In genomic region chr3:66997560-66998074, GRCh38 we compare ENCODE assay signal across 8 cellular contexts. TPM values are rescaled to one million over a fixed set of nuclear protein-coding genes. Genes with fewer than 3 reads are reported as not detected.
DNase-seq lines count a peak whose midpoint lies in the region; ATAC-seq and TF ChIP-seq lines count a peak whose summit lies in the region.

No MANE protein-coding gene starts in this region.

- H3K4me3 ChIP-seq in SJSA1, result peak overlapping the region; percentile 66
- H3K4me3 ChIP-seq in fibroblast of lung (replicated peaks in 1 of 4; ENCODE audit: control extremely low read depth in 1 of 4, insufficient read depth in 1 of 4, low read depth in 3 of 4, low read length in 4 of 4), result peak overlapping the region; percentile 28 to 66 (median 50)

- no peak for TF ChIP-seq CTCF in fibroblast of lung (conservative IDR thresholded peaks at IDR 0.05 in 1 of 2, IDR thresholded peaks at IDR 0.05 in 1 of 2; ENCODE audit: low read depth in 1 of 2, low read length in 2 of 2)

- H3K27me3 ChIP-seq in SJSA1 (replicated peaks), result no peaks in the 10 kb centered on the region
- no peaks in the 10 kb centered on the region for H3K27me3 ChIP-seq in fibroblast of lung (ENCODE audit: control insufficient read depth, insufficient read depth, low read length)

- H3K36me3 ChIP-seq in SJSA1, result no peaks in the 10 kb centered on the region
- no peaks in the 10 kb centered on the region for H3K36me3 ChIP-seq in fibroblast of lung (ENCODE audit: control insufficient read depth, insufficient read depth, low read length)

- H3K9me3 ChIP-seq in SJSA1 (replicated peaks), result no peaks in the 10 kb centered on the region
- H3K9me3 ChIP-seq in fibroblast of lung (ENCODE audit: control insufficient read depth, insufficient read depth, low read depth, low read length), result no peaks in the 10 kb centered on the region

- H3K9ac ChIP-seq in fibroblast of lung (ENCODE audit: insufficient read depth, low read length), result peak overlapping the region; percentile 51

- H3K79me2 ChIP-seq in fibroblast of lung (ENCODE audit: control insufficient read depth, insufficient read depth, low read length), result peaks cover 6% of the 10 kb centered on the region

- no peak overlapping the region for H3K27ac ChIP-seq in SJSA1
- peak overlapping the region; percentile 78 for H3K27ac ChIP-seq in fibroblast of lung (ENCODE audit: insufficient read depth, low read length)

- peaks cover 10% of the 10 kb centered on the region for H3K4me1 ChIP-seq in SJSA1 (replicated peaks)
- H3K4me1 ChIP-seq in fibroblast of lung (ENCODE audit: control insufficient read depth, extremely low read depth, insufficient read depth, low read length), result peaks cover 3% of the 10 kb centered on the region

- H2AFZ ChIP-seq in fibroblast of lung (ENCODE audit: low read length), result peak overlapping the region; percentile 87

- H4K20me1 ChIP-seq in fibroblast of lung (ENCODE audit: control insufficient read depth, extremely low read depth, insufficient read depth, low read length), result no peaks in the 10 kb centered on the region

- ATAC-seq in GM18870 (IDR thresholded peaks at IDR 0.05; ENCODE audit: unreplicated experiment), result no peak

- H3K4me2 ChIP-seq in fibroblast of lung (ENCODE audit: extremely low read depth, insufficient read depth, low read length), result peak overlapping the region; percentile 86

- DNase-seq in DMS53 (lab: John Stamatoyannopoulos, UW) (peak; percentile 19), DMS53 treated with DMSO at 0.1 percent for 48 hours (lab: John Stamatoyannopoulos, UW; ENCODE audit: unreplicated experiment) (no peak), SJSA1 (ENCODE audit: low read depth in 1 of 2, low spot score in 2 of 2) (no peak), fibroblast of lung (ENCODE audit: low read depth in 2 of 2) (peak in 1 of 2 donors; percentile 70), renal cortical epithelial cell (ENCODE audit: low read depth) (peak; percentile 13), SW480 (ENCODE audit: low spot score) (no peak), SW 1271 (lab: John Stamatoyannopoulos, UW) (no peak)

RNA-seq across cellular contexts. Expression of gene KBTBD8, which starts 0.5 kb away (rescaled TPM):
- 1.5 and 3.9 TPM in 2 replicates for total RNA-seq in SJSA1 (2014; rRNA removed; shearing (Covaris generic))
- 1.0 and 2.3 TPM in 2 replicates for total RNA-seq in fibroblast of lung
- polyA plus RNA-seq in fibroblast of lung, result 1.1 and 4.2 TPM in 2 replicates
- 1.5 and 2.7 TPM in 2 replicates for polyA plus RNA-seq in fibroblast of lung (2012)
- polyA minus RNA-seq in fibroblast of lung (ENCODE audit: low replicate concordance), result 8.5 TPM in 1 of 2 replicates, not detected in the other
- total RNA-seq in renal cortical epithelial cell, result 2.7 and 7.1 TPM in 2 replicates

Comparison
In these comparisons a context has a peak if more than half of its experiments do, and no peak if none do; other contexts are left out.
1. DNase-seq: peak in DMS53 (single experiment) and renal cortical epithelial cell (single experiment); none in DMS53 treated with DMSO at 0.1 percent for 48 hours (single experiment), SJSA1 (0 of 2), SW480 (single experiment) and SW 1271 (0 of 2).